Comparison of ENCODE assay signal across 2 cellular contexts in genomic region chr2:224347181-224348051, GRCh38.
A peak's percentile ranks its signal among the peaks of the same experiment; 100 is the strongest.
TF ChIP-seq lines count a peak whose summit lies in the region.

No MANE protein-coding gene starts in this region.

TF ChIP-seq in IMR-90, 13 proteins besides CTCF, POLR2A, EP300 and RAD21:
- TF ChIP-seq NFE2L2 (IDR thresholded peaks at IDR 0.05; ENCODE audit: low read depth, low read length): no peak
- 0 out of 2 replicates have a peak, but pooled peaks have one; percentile 28 for TF ChIP-seq MAFK (IDR thresholded peaks at IDR 0.05; ENCODE audit: low read depth, low read length)
TF ChIP-seq in IMR-90: peak in this region for 1.

TF ChIP-seq in K562, 482 proteins besides CTCF, POLR2A, EP300 and RAD21:
- TF ChIP-seq ZNF316 (IDR thresholded peaks at IDR 0.05): peak; percentile 36; the same call in 1 of the 2 replicates
- TF ChIP-seq LEF1 (IDR thresholded peaks at IDR 0.05): no peak
